In the genomic region with DNA sequence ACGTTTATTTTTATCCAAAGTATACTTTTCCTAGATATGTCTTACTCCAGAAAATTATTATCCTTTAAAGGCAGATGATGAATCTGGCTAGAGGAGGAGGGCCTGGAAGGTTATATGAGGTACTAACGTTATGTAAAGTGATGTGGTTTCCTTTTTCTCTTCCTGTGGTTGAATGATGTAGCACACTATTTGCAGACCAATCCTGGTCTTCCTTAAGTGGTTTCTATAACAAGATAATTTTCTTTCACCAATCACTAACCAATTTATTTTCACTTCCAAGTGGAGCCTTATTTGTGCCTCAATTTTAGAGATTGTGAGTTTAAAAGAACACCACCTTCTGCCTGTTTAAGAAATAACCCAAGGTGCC, we compare ENCODE assay signal across 9 cellular contexts.
DNase-seq lines count a peak whose midpoint lies in the region; ATAC-seq, FAIRE-seq and TF ChIP-seq lines count a peak whose summit lies in the region.
"Had no signal": no experiment of that assay in that cellular context is flagged by ENCODE, and none has a peak within 500 bp of the region (broad histone marks: within the 10 kb centered on the region; RNA-seq: fewer than 3 reads in every experiment).

No MANE protein-coding gene starts in this region.

- H3K4me3 ChIP-seq in HL-60 (replicated peaks; ENCODE audit: insufficient read depth, low read length) (no peak overlapping the region), bronchial epithelial cell (ENCODE audit: low read depth, low read length) (no peak overlapping the region)

- TF ChIP-seq CTCF in HL-60 (IDR thresholded peaks at IDR 0.05; ENCODE audit: insufficient read depth, low read length): no peak
- TF ChIP-seq CTCF in bronchial epithelial cell (IDR thresholded peaks at IDR 0.05; ENCODE audit: insufficient read depth, low read length, severe bottlenecking): no peak

- no peak for FAIRE-seq in bronchial epithelial cell (lab: Jason Lieb, UNC)

- no peaks in the 10 kb centered on the region for H3K36me3 ChIP-seq in bronchial epithelial cell (ENCODE audit: control insufficient read depth, insufficient read depth, low read length)

- ATAC-seq in GM18508 (IDR thresholded peaks at IDR 0.05; ENCODE audit: insufficient read depth, unreplicated experiment) (peak; percentile 47), GM21723 (IDR thresholded peaks at IDR 0.05; ENCODE audit: unreplicated experiment) (peak; percentile 57), left ventricle myocardium superior (no peak)

- DNase-seq in HL-60 (ENCODE audit: low read depth in 1 of 2, low spot score in 1 of 2) (peak; percentile 47 to 68), bronchial epithelial cell (ENCODE audit: low read depth) (peak; percentile 17), left ventricle myocardium superior (no peak), 8988T (no peak), pons (ENCODE audit: low spot score) (no peak), hypothalamus (lab: John Stamatoyannopoulos, UW) (no peak)

- intact Hi-C loops in left ventricle myocardium superior (cut with micrococcal nuclease): no loop called here

- H3K27ac ChIP-seq in HL-60 (replicated peaks): peak overlapping the region; percentile 62
- H3K27ac ChIP-seq: VCaP had no signal

- H3K27me3 ChIP-seq in HL-60 (ENCODE audit: insufficient read depth, poor library complexity, severe bottlenecking) (no peaks in the 10 kb centered on the region), bronchial epithelial cell (ENCODE audit: control insufficient read depth, insufficient read depth, low read length) (no peaks in the 10 kb centered on the region)

Comparison
In these comparisons a context has a peak if more than half of its experiments do, and no peak if none do; other contexts are left out.
1. DNase-seq: peak in HL-60 (2 of 2) and bronchial epithelial cell (single experiment); none in left ventricle myocardium superior (single experiment), 8988T (single experiment), pons (single experiment) and hypothalamus (0 of 51).